ENCODE assay signal across 8 cellular contexts in genomic region chr1:150072959-150073358, GRCh38. TPM values are rescaled to one million over a fixed set of nuclear protein-coding genes. Genes with fewer than 3 reads are reported as not detected.
DNase-seq lines count a peak whose midpoint lies in the region; ATAC-seq and TF ChIP-seq lines count a peak whose summit lies in the region.

No MANE protein-coding gene starts in this region.

- CTCF ChIA-PET in activated CD8-positive, alpha-beta T cell treated with anti-CD3 and anti-CD28 coated beads for 36 hours (lab: Charles Lee) = interaction anchor here (0.6 to 5.2 kb wide), 23 partner anchors 9 to 182 kb away, joined by 3 to 118 read pairs (median 4); partner anchors contain the start of gene PLEKHO1

- H3K27ac Mint-ChIP-seq in activated CD8-positive, alpha-beta T cell treated with anti-CD3 and anti-CD28 coated beads for 36 hours = no peak overlapping the region

- H3K36me3 ChIP-seq in liver (ENCODE audit: control insufficient read depth in 4 of 4, insufficient read depth in 3 of 4, low read depth in 1 of 4, low read length in 3 of 4) (peaks cover 2 to 23% (median 21%) of the 10 kb centered on the region in 4 donors), SJCRH30 (peaks cover 44% of the 10 kb centered on the region)

- H3K9me3 ChIP-seq in liver (ENCODE audit: control insufficient read depth in 4 of 4, low read length in 3 of 4) (no peaks in the 10 kb centered on the region), SJCRH30 (replicated peaks) (no peaks in the 10 kb centered on the region)

- H3K9me3 Mint-ChIP-seq in activated CD8-positive, alpha-beta T cell treated with anti-CD3 and anti-CD28 coated beads for 36 hours = no peaks in the 10 kb centered on the region

- no peak for TF ChIP-seq EP300 in Ishikawa (IDR thresholded peaks at IDR 0.05; ENCODE audit: borderline replicate concordance)

- peak; percentile 62 for TF ChIP-seq CTCF in activated CD8-positive, alpha-beta T cell treated with anti-CD3 and anti-CD28 coated beads for 36 hours (IDR thresholded peaks at IDR 0.05)
- TF ChIP-seq CTCF in liver (IDR thresholded peaks at IDR 0.05; ENCODE audit: low read depth, low read length, missing input control) = peak; percentile 36

- H3K4me3 ChIP-seq in liver (ENCODE audit: low read depth in 1 of 3, low read length in 3 of 3) = no peak overlapping the region
- no peak overlapping the region for H3K4me3 ChIP-seq in SJCRH30

- TF ChIP-seq RAD21 in Ishikawa (IDR thresholded peaks at IDR 0.05; ENCODE audit: low read depth) = peak; percentile 15; the same call in 1 of the 2 replicates
- TF ChIP-seq RAD21 in liver (IDR thresholded peaks at IDR 0.05) = peak; percentile 68 to 75

- DNase-seq in D341Med (ENCODE audit: low spot score) = peak; percentile 28
- no peak for DNase-seq in activated CD8-positive, alpha-beta T cell treated with anti-CD3 and anti-CD28 coated beads for 36 hours
- no peak for DNase-seq in NCI-H1092 (lab: John Stamatoyannopoulos, UW)
- DNase-seq in SJCRH30 = no peak

- H3K27ac ChIP-seq in liver (ENCODE audit: low read depth in 1 of 2, low read length in 2 of 2) = no peak overlapping the region
- H3K27ac ChIP-seq in SJCRH30 = no peak overlapping the region

- H3K27me3 Mint-ChIP-seq in activated CD8-positive, alpha-beta T cell treated with anti-CD3 and anti-CD28 coated beads for 36 hours = no peaks in the 10 kb centered on the region

- no peak overlapping the region for H3K9ac ChIP-seq in liver (ENCODE audit: low read depth in 1 of 2, low read length in 2 of 2)

- peaks cover 41% of the 10 kb centered on the region for H3K36me3 Mint-ChIP-seq in activated CD8-positive, alpha-beta T cell treated with anti-CD3 and anti-CD28 coated beads for 36 hours (ENCODE audit: low read depth)

- peak; percentile 51 for ATAC-seq in activated CD8-positive, alpha-beta T cell treated with anti-CD3 and anti-CD28 coated beads for 36 hours
- ATAC-seq in HG02938 (IDR thresholded peaks at IDR 0.05; ENCODE audit: unreplicated experiment) (no peak), HG02870 (IDR thresholded peaks at IDR 0.05; ENCODE audit: unreplicated experiment) (no peak)

- H3K4me1 ChIP-seq in liver (ENCODE audit: control insufficient read depth in 4 of 4, insufficient read depth in 4 of 4, low read length in 3 of 4) (peaks cover 0 to 7% (median 4%) of the 10 kb centered on the region in 4 donors), SJCRH30 (peaks cover 6% of the 10 kb centered on the region)

- no peaks in the 10 kb centered on the region for H3K27me3 ChIP-seq in liver (ENCODE audit: control insufficient read depth in 4 of 4, insufficient read depth in 4 of 4, low read length in 3 of 4)
- no peaks in the 10 kb centered on the region for H3K27me3 ChIP-seq in SJCRH30

- WGBS in liver = 70% methylated on average over 3 of the region's 3 CpGs

- peaks cover 27% of the 10 kb centered on the region for H3K4me1 Mint-ChIP-seq in activated CD8-positive, alpha-beta T cell treated with anti-CD3 and anti-CD28 coated beads for 36 hours (ENCODE audit: low read depth)

- no peak overlapping the region for H3K4me3 Mint-ChIP-seq in activated CD8-positive, alpha-beta T cell treated with anti-CD3 and anti-CD28 coated beads for 36 hours

- POLR2A ChIA-PET in activated CD8-positive, alpha-beta T cell treated with anti-CD3 and anti-CD28 coated beads for 36 hours (lab: Charles Lee) = interaction anchor here (0.7 to 1.1 kb wide), 4 partner anchors 87 to 106 kb away, joined by 3 to 5 read pairs (median 3); no protein-coding TSS in a partner anchor

- intact Hi-C loops in activated CD8-positive, alpha-beta T cell treated with anti-CD3 and anti-CD28 coated beads for 36 hours (cut with micrococcal nuclease) = loop anchor here (2.0 kb wide), 1 partner anchor 96 kb away; no protein-coding TSS in a partner anchor

TF ChIP-seq in Ishikawa, 13 proteins besides CTCF, POLR2A, EP300 and RAD21 (continues in another document):
- TF ChIP-seq, protein P1, sequence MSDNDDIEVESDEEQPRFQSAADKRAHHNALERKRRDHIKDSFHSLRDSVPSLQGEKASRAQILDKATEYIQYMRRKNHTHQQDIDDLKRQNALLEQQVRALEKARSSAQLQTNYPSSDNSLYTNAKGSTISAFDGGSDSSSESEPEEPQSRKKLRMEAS (IDR thresholded peaks at IDR 0.05) = no peak
- no peak for TF ChIP-seq FOXM1 (IDR thresholded peaks at IDR 0.05; ENCODE audit: borderline replicate concordance, low read depth)
- no peak for TF ChIP-seq YY1 (IDR thresholded peaks at IDR 0.05; ENCODE audit: low read depth)
- TF ChIP-seq, protein P2, sequence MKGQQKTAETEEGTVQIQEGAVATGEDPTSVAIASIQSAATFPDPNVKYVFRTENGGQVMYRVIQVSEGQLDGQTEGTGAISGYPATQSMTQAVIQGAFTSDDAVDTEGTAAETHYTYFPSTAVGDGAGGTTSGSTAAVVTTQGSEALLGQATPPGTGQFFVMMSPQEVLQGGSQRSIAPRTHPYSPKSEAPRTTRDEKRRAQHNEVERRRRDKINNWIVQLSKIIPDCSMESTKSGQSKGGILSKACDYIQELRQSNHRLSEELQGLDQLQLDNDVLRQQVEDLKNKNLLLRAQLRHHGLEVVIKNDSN (IDR thresholded peaks at IDR 0.05) = no peak
- TF ChIP-seq TAF1 (IDR thresholded peaks at IDR 0.05; ENCODE audit: low read depth) = no peak
- no peak for TF ChIP-seq CEBPB (IDR thresholded peaks at IDR 0.05)
- TF ChIP-seq CREB1 (IDR thresholded peaks at IDR 0.05; ENCODE audit: low read depth) = no peak
- no peak for TF ChIP-seq ZBTB7A (IDR thresholded peaks at IDR 0.05; ENCODE audit: low read depth)
- no peak for TF ChIP-seq NFIC (IDR thresholded peaks at IDR 0.05)

TF ChIP-seq in liver, 16 proteins besides CTCF, POLR2A, EP300 and RAD21:
- TF ChIP-seq GABPA (IDR thresholded peaks at IDR 0.05 in 1 of 2, conservative IDR thresholded peaks at IDR 0.05 in 1 of 2) (no peak), HNF4A (conservative IDR thresholded peaks at IDR 0.05) (no peak), NR2F2 (IDR thresholded peaks at IDR 0.05) (no peak)
TF ChIP-seq in liver: peak in this region for 0.

RNA-seq across cellular contexts. Expression of gene VPS45, which starts 5.4 kb away (rescaled TPM):
- total RNA-seq in activated CD8-positive, alpha-beta T cell treated with anti-CD3 and anti-CD28 coated beads for 36 hours = 10 to 100 TPM; 19.4 to 22.8 TPM
- total RNA-seq in liver = 10 to 100 TPM; 12.1 to 24.2 TPM
- 10 to 100 TPM in 1 of 2 donors, 1 to 10 TPM in 1; 7.7 to 16.2 TPM for polyA plus RNA-seq in liver
- 41.5 and 49.5 TPM in 2 replicates for total RNA-seq in SJCRH30 (2014; rRNA removed; shearing (Covaris generic))
